ENCODE assay signal across 2 cellular contexts in genomic region chr20:2558581-2559301, GRCh38.
TF ChIP-seq lines count a peak whose summit lies in the region.

No MANE protein-coding gene starts in this region.

TF ChIP-seq in IMR-90, 13 proteins besides CTCF, POLR2A, EP300 and RAD21:
- TF ChIP-seq RCOR1 (IDR thresholded peaks at IDR 0.05; ENCODE audit: insufficient replicate concordance, low read length) (no peak), RFX5 (IDR thresholded peaks at IDR 0.05; ENCODE audit: low read depth, low read length) (no peak), MAFK (IDR thresholded peaks at IDR 0.05; ENCODE audit: low read depth, low read length) (no peak), NFE2L2 (IDR thresholded peaks at IDR 0.05; ENCODE audit: low read depth, low read length) (no peak), USF2 (IDR thresholded peaks at IDR 0.05; ENCODE audit: low read depth, low read length) (no peak), ELK1 (IDR thresholded peaks at IDR 0.05; ENCODE audit: borderline replicate concordance, low read depth, low read length) (no peak), CEBPB (IDR thresholded peaks at IDR 0.05; ENCODE audit: low read depth, low read length) (no peak), BHLHE40 (IDR thresholded peaks at IDR 0.05; ENCODE audit: low read depth, low read length) (no peak), MXI1 (IDR thresholded peaks at IDR 0.05; ENCODE audit: borderline replicate concordance, low read depth, low read length) (no peak), CHD1 (IDR thresholded peaks at IDR 0.05; ENCODE audit: low read depth, low read length) (no peak), FOS (IDR thresholded peaks at IDR 0.05; ENCODE audit: low read depth, low read length) (no peak), MAZ (IDR thresholded peaks at IDR 0.05; ENCODE audit: borderline replicate concordance, low read depth, low read length) (no peak)

TF ChIP-seq in neural cell, 6 proteins besides CTCF, POLR2A, EP300 and RAD21:
- TF ChIP-seq REST (IDR thresholded peaks at IDR 0.05; ENCODE audit: borderline replicate concordance) (no peak), MXI1 (conservative IDR thresholded peaks at IDR 0.05; ENCODE audit: poor library complexity, severe bottlenecking) (no peak), EZH2 (IDR thresholded peaks at IDR 0.05; ENCODE audit: borderline replicate concordance, insufficient read depth, low read length, poor library complexity, severe bottlenecking) (no peak), SMC3 (conservative IDR thresholded peaks at IDR 0.05; ENCODE audit: poor library complexity) (no peak), POLR2AphosphoS5 (IDR thresholded peaks at IDR 0.05) (no peak), TAF1 (IDR thresholded peaks at IDR 0.05; ENCODE audit: low read depth) (no peak)
